In genomic region chr6:127976111-127976510, GRCh38 we compare ENCODE assay signal across 14 cellular contexts.
DNase-seq lines count a peak whose midpoint lies in the region; ATAC-seq and TF ChIP-seq lines count a peak whose summit lies in the region.
"Had no signal": no experiment of that assay in that cellular context is flagged by ENCODE, and none has a peak within 500 bp of the region (broad histone marks: within the 10 kb centered on the region; RNA-seq: fewer than 3 reads in every experiment).

No MANE protein-coding gene starts in this region.

- H3K36me3 Mint-ChIP-seq in activated CD8-positive, alpha-beta memory T cell treated with anti-CD3 and anti-CD28 coated beads, Interleukin-2, amount 10 ng/mL, durations not matched to agents 7 days and 5 days = peaks cover 34% of the 10 kb centered on the region
- H3K36me3 Mint-ChIP-seq in Calu3 (ENCODE audit: insufficient read depth, unreplicated experiment) = peaks cover 21% of the 10 kb centered on the region
- H3K36me3 Mint-ChIP-seq in T-cell = no peaks in the 10 kb centered on the region
- peaks cover 19% of the 10 kb centered on the region for H3K36me3 Mint-ChIP-seq in activated CD4-positive, alpha-beta T cell treated with anti-CD3 and anti-CD28 coated beads, Interleukin-2, amount 10 ng/mL, durations not matched to agents 24 days and 14 days (ENCODE audit: low read depth)

- no peaks in the 10 kb centered on the region for H3K79me1 ChIP-seq in mesendoderm (ENCODE audit: low read length)

- H4K8ac ChIP-seq in mesendoderm (ENCODE audit: low read depth, low read length) = no peak overlapping the region

- H3K27ac Mint-ChIP-seq in activated CD8-positive, alpha-beta memory T cell treated with anti-CD3 and anti-CD28 coated beads, Interleukin-2, amount 10 ng/mL, durations not matched to agents 7 days and 5 days = peak overlapping the region; percentile 20
- H3K27ac Mint-ChIP-seq in Calu3 (ENCODE audit: unreplicated experiment) (peak overlapping the region; percentile 30), T-cell (peak overlapping the region; percentile 23 to 56)
- no peak overlapping the region for H3K27ac Mint-ChIP-seq in activated CD4-positive, alpha-beta T cell treated with anti-CD3 and anti-CD28 coated beads, Interleukin-2, amount 10 ng/mL, durations not matched to agents 24 days and 14 days
- H3K27ac Mint-ChIP-seq: B cell had no signal

- H3K9me3 Mint-ChIP-seq in activated CD8-positive, alpha-beta memory T cell treated with anti-CD3 and anti-CD28 coated beads, Interleukin-2, amount 10 ng/mL, durations not matched to agents 7 days and 5 days (ENCODE audit: low read depth) = no peaks in the 10 kb centered on the region
- H3K9me3 Mint-ChIP-seq in Calu3 (ENCODE audit: low read depth, unreplicated experiment) (no peaks in the 10 kb centered on the region), T-cell (no peaks in the 10 kb centered on the region)
- H3K9me3 Mint-ChIP-seq in activated CD4-positive, alpha-beta T cell treated with anti-CD3 and anti-CD28 coated beads, Interleukin-2, amount 10 ng/mL, durations not matched to agents 24 days and 14 days = peaks cover 21% of the 10 kb centered on the region
- H3K9me3 Mint-ChIP-seq: CD8-positive, alpha-beta memory T cell; H9 had no signal

- H3K4me1 Mint-ChIP-seq in activated CD8-positive, alpha-beta memory T cell treated with anti-CD3 and anti-CD28 coated beads, Interleukin-2, amount 10 ng/mL, durations not matched to agents 7 days and 5 days = peaks cover 59% of the 10 kb centered on the region
- H3K4me1 Mint-ChIP-seq in Calu3 (ENCODE audit: low read depth, unreplicated experiment) (peaks cover 33% of the 10 kb centered on the region), T-cell (peaks cover 54 to 66% (median 58%) of the 10 kb centered on the region in 3 donors)
- H3K4me1 Mint-ChIP-seq in activated CD4-positive, alpha-beta T cell treated with anti-CD3 and anti-CD28 coated beads, Interleukin-2, amount 10 ng/mL, durations not matched to agents 24 days and 14 days = peaks cover 42% of the 10 kb centered on the region

- H3K4me3 ChIP-seq in mesendoderm (ENCODE audit: low read length) = no peak overlapping the region
- H3K4me3 ChIP-seq: BLaER1 treated with 17β-estradiol and CSF1 and Interleukin-3, amounts not matched to agents 10 nM and 100 nM had no signal

- intact Hi-C loops in Calu3 (cut with micrococcal nuclease; ENCODE audit: unreplicated experiment) = no loop called here
- intact Hi-C loops in activated CD4-positive, alpha-beta T cell treated with anti-CD3 and anti-CD28 coated beads, Interleukin-2, amount 10 ng/mL, durations not matched to agents 24 days and 14 days (cut with micrococcal nuclease) = loop anchor here (10.0 kb wide), 1 partner anchor 279 kb away; no protein-coding TSS in a partner anchor

- no peak for TF ChIP-seq POLR2A in erythroblast (IDR thresholded peaks at IDR 0.05; ENCODE audit: low read length)

- DNase-seq in activated CD8-positive, alpha-beta memory T cell treated with anti-CD3 and anti-CD28 coated beads, Interleukin-2, amount 10 ng/mL, durations not matched to agents 7 days and 5 days = no peak
- DNase-seq in activated CD8-positive, alpha-beta memory T cell treated with anti-CD3 and anti-CD28 coated beads for 24 hours = no peak
- DNase-seq in Calu3 (no peak), T-cell (no peak), erythroblast (lab: John Stamatoyannopoulos, UW) (no peak), mesendoderm (no peak)
- no peak for DNase-seq in activated CD4-positive, alpha-beta T cell treated with anti-CD3 and anti-CD28 coated beads, Interleukin-2, amount 10 ng/mL, durations not matched to agents 24 days and 14 days
- DNase-seq: 8988T; CD8-positive, alpha-beta memory T cell; COR-L47; H9 had no signal

- no peaks in the 10 kb centered on the region for H3K27me3 Mint-ChIP-seq in activated CD8-positive, alpha-beta memory T cell treated with anti-CD3 and anti-CD28 coated beads, Interleukin-2, amount 10 ng/mL, durations not matched to agents 7 days and 5 days
- no peaks in the 10 kb centered on the region for H3K27me3 Mint-ChIP-seq in Calu3 (ENCODE audit: unreplicated experiment)
- H3K27me3 Mint-ChIP-seq in T-cell = no peaks in the 10 kb centered on the region
- H3K27me3 Mint-ChIP-seq in activated CD4-positive, alpha-beta T cell treated with anti-CD3 and anti-CD28 coated beads, Interleukin-2, amount 10 ng/mL, durations not matched to agents 24 days and 14 days = no peaks in the 10 kb centered on the region
- H3K27me3 Mint-ChIP-seq: B cell had no signal

- H2BK120ac ChIP-seq in mesendoderm (ENCODE audit: low read depth, low read length) = no peak overlapping the region

- H3K9ac ChIP-seq in mesendoderm (ENCODE audit: low read length) = no peak overlapping the region
- H3K9ac ChIP-seq: BLaER1 treated with 17β-estradiol and CSF1 and Interleukin-3, amounts not matched to agents 10 nM and 100 nM had no signal

- no peak overlapping the region for H2BK5ac ChIP-seq in mesendoderm (ENCODE audit: low read length)

- H2BK15ac ChIP-seq in mesendoderm (replicated peaks; ENCODE audit: low read depth) = no peak overlapping the region

- no peak overlapping the region for H3K4ac ChIP-seq in mesendoderm (ENCODE audit: low read depth, low read length)

- no peaks in the 10 kb centered on the region for H3K36me3 ChIP-seq in mesendoderm (ENCODE audit: control insufficient read depth, insufficient read depth, low read length)

- CTCF ChIA-PET in activated CD8-positive, alpha-beta memory T cell treated with anti-CD3 and anti-CD28 coated beads, Interleukin-2, amount 10 ng/mL, durations not matched to agents 7 days and 5 days (lab: Charles Lee) = interaction anchor here (0.8 to 2.2 kb wide), 4 partner anchors 13 to 121 kb away, joined by 3 to 5 read pairs (median 4); no protein-coding TSS in a partner anchor
- CTCF ChIA-PET in Calu3 (lab: Charles Lee) (no interaction called here), T-cell (lab: Charles Lee) (interaction anchor here (1.0 to 3.1 kb wide), 3 partner anchors 9 to 121 kb away, joined by 3 to 11 read pairs (median 3); no protein-coding TSS in a partner anchor)

- H3K23ac ChIP-seq in mesendoderm (ENCODE audit: low read length) = no peak overlapping the region

- no peak overlapping the region for H3K18ac ChIP-seq in mesendoderm (ENCODE audit: low read length)

- H3K4me1 ChIP-seq in mesendoderm (ENCODE audit: control insufficient read depth, low read depth, low read length) = peaks cover 2% of the 10 kb centered on the region

- H3K4me3 Mint-ChIP-seq in activated CD8-positive, alpha-beta memory T cell treated with anti-CD3 and anti-CD28 coated beads, Interleukin-2, amount 10 ng/mL, durations not matched to agents 7 days and 5 days = no peak overlapping the region
- H3K4me3 Mint-ChIP-seq in Calu3 (ENCODE audit: low read depth, unreplicated experiment) = no peak overlapping the region
- H3K4me3 Mint-ChIP-seq in T-cell = no peak overlapping the region
- H3K4me3 Mint-ChIP-seq in activated CD4-positive, alpha-beta T cell treated with anti-CD3 and anti-CD28 coated beads, Interleukin-2, amount 10 ng/mL, durations not matched to agents 24 days and 14 days = no peak overlapping the region
- H3K4me3 Mint-ChIP-seq: B cell, H9 had no signal

- H3K4me2 ChIP-seq in mesendoderm (ENCODE audit: low read length) = no peak overlapping the region
- H3K4me2 ChIP-seq: BLaER1 treated with 17β-estradiol and CSF1 and Interleukin-3, amounts not matched to agents 10 nM and 100 nM had no signal

- POLR2A ChIA-PET in T-cell (lab: Charles Lee) = interaction anchor here in 1 of 2 donors (0.7 kb wide), 1 partner anchor 167 kb away, joined by 5 read pairs; no protein-coding TSS in a partner anchor

- H3K79me2 ChIP-seq in mesendoderm (ENCODE audit: control insufficient read depth, insufficient read depth, low read length) = no peaks in the 10 kb centered on the region

- WGBS in mesendoderm (ENCODE audit: extremely low coverage, insufficient coverage, low lambda C conversion rate) = no CpG with 5 or more reads among the region's 3 CpGs

- ATAC-seq in activated CD8-positive, alpha-beta memory T cell treated with anti-CD3 and anti-CD28 coated beads, Interleukin-2, amount 10 ng/mL, durations not matched to agents 7 days and 5 days = no peak
- no peak for ATAC-seq in T-cell (replicated peaks in 1 of 4)
- ATAC-seq: HepG2 had no signal

- H3K27ac ChIP-seq in mesendoderm (ENCODE audit: low read depth, low read length) = no peak overlapping the region
- H3K27ac ChIP-seq: BLaER1 treated with 17β-estradiol and CSF1 and Interleukin-3, amounts not matched to agents 10 nM and 100 nM had no signal

- H4K5ac ChIP-seq in mesendoderm (ENCODE audit: low read length) = no peak overlapping the region

- no peak for TF ChIP-seq CTCF in Calu3 (IDR thresholded peaks at IDR 0.05; ENCODE audit: unreplicated experiment)

- no peak overlapping the region for H3K56ac ChIP-seq in mesendoderm (ENCODE audit: low read length)

- H2AK5ac ChIP-seq in mesendoderm (ENCODE audit: low read length) = no peak overlapping the region

- no TSS peak for BruUV-seq in Calu3 (replicated peaks; lab: Mats Ljungman, UMichigan)

- no peaks in the 10 kb centered on the region for H3K27me3 ChIP-seq in mesendoderm (ENCODE audit: insufficient read depth, low read length, poor library complexity)
- H3K27me3 ChIP-seq: BLaER1 treated with 17β-estradiol and CSF1 and Interleukin-3, amounts not matched to agents 10 nM and 100 nM had no signal
